14 cellular contexts compared by ENCODE assay signal in genomic region chr4:38832624-38833528, GRCh38. TPM values are rescaled to one million over a fixed set of nuclear protein-coding genes. Genes with fewer than 3 reads are reported as not detected.
DNase-seq lines count a peak whose midpoint lies in the region; ATAC-seq and TF ChIP-seq lines count a peak whose summit lies in the region.
"Had no signal": no experiment of that assay in that cellular context is flagged by ENCODE, and none has a peak within 500 bp of the region (broad histone marks: within the 10 kb centered on the region; RNA-seq: fewer than 3 reads in every experiment).

No MANE protein-coding gene starts in this region.

- H4K8ac ChIP-seq in neuronal stem cell (ENCODE audit: low read depth, low read length) = no peak overlapping the region

- H4K91ac ChIP-seq in neuronal stem cell (ENCODE audit: low read depth, low read length, poor library complexity) = no peak overlapping the region

- H3K27me3 Mint-ChIP-seq in dendritic cell treated with granulocyte-macrophage colony-stimulating factor and Interleukin-4, amounts not matched to agents 40 ng/mL and 50 ng/mL, for 4 days = no peaks in the 10 kb centered on the region
- H3K27me3 Mint-ChIP-seq: CD4-positive, CD25-positive, alpha-beta regulatory T cell had no signal

- no peak overlapping the region for H2BK15ac ChIP-seq in neuronal stem cell (ENCODE audit: low read length)

- peaks cover 33% of the 10 kb centered on the region for H3K4me1 Mint-ChIP-seq in dendritic cell treated with granulocyte-macrophage colony-stimulating factor and Interleukin-4, amounts not matched to agents 40 ng/mL and 50 ng/mL, for 4 days (ENCODE audit: low read depth)

- WGBS in neuronal stem cell (ENCODE audit: extremely low coverage in 2 of 2, insufficient read length in 2 of 2, insufficient replicate concordance in 1 of 2), 2 donors = no CpG with 5 or more reads among the region's 7 CpGs

- peak; percentile 41 for TF ChIP-seq CTCF in GM12874 (IDR thresholded peaks at IDR 0.05; ENCODE audit: insufficient read depth, low read depth, low read length)
- peak; percentile 11 for TF ChIP-seq CTCF in NB4 (IDR thresholded peaks at IDR 0.05; ENCODE audit: low read depth, low read length)

- peaks cover 30% of the 10 kb centered on the region for H3K9me3 Mint-ChIP-seq in dendritic cell treated with granulocyte-macrophage colony-stimulating factor and Interleukin-4, amounts not matched to agents 40 ng/mL and 50 ng/mL, for 4 days

- H3K27ac Mint-ChIP-seq in dendritic cell treated with granulocyte-macrophage colony-stimulating factor and Interleukin-4, amounts not matched to agents 40 ng/mL and 50 ng/mL, for 4 days = peak overlapping the region; percentile 52

- peak overlapping the region; percentile 32 for H3K18ac ChIP-seq in neuronal stem cell (ENCODE audit: low read length)

- intact Hi-C loops in dendritic cell treated with granulocyte-macrophage colony-stimulating factor and Interleukin-4, amounts not matched to agents 40 ng/mL and 50 ng/mL, for 4 days (cut with micrococcal nuclease) = no loop called here

- H3K9me3 ChIP-seq in neuronal stem cell (replicated peaks in 1 of 2; ENCODE audit: control insufficient read depth in 2 of 2, insufficient read depth in 1 of 2, low read depth in 1 of 2, low read length in 2 of 2) = no peaks in the 10 kb centered on the region

- H3K14ac ChIP-seq in neuronal stem cell (ENCODE audit: low read length) = no peak overlapping the region

- H3K4me3 Mint-ChIP-seq in dendritic cell treated with granulocyte-macrophage colony-stimulating factor and Interleukin-4, amounts not matched to agents 40 ng/mL and 50 ng/mL, for 4 days = no peak overlapping the region
- H3K4me3 Mint-ChIP-seq: CD4-positive, CD25-positive, alpha-beta regulatory T cell had no signal

- TF ChIP-seq POLR2A in NB4 (IDR thresholded peaks at IDR 0.05; ENCODE audit: extremely low read depth, insufficient read length) = no peak

- no peak overlapping the region for H3K4me2 ChIP-seq in neuronal stem cell (ENCODE audit: insufficient read depth, low read length, poor library complexity, severe bottlenecking)

- H3K23ac ChIP-seq in neuronal stem cell (ENCODE audit: low read depth, low read length, poor library complexity) = no peak overlapping the region

- H3K79me1 ChIP-seq in neuronal stem cell (ENCODE audit: low read depth, low read length) = no peaks in the 10 kb centered on the region

- H3K9ac ChIP-seq in neuronal stem cell (ENCODE audit: low read depth, low read length, poor library complexity) = no peak overlapping the region

- ATAC-seq in GM18907 (IDR thresholded peaks at IDR 0.05; ENCODE audit: unreplicated experiment) (no peak), HG02588 (IDR thresholded peaks at IDR 0.05; ENCODE audit: unreplicated experiment) (no peak), GM19351 (IDR thresholded peaks at IDR 0.05; ENCODE audit: unreplicated experiment) (no peak)
- ATAC-seq in stimulated activated naive CD8-positive, alpha-beta T cell treated with anti-CD3 and anti-CD28 coated beads, Interleukin-15, Interleukin-2, amounts not matched to agents 100 U/mL and 50 U/mL, for 24 hours = no peak

- no peak overlapping the region for H2BK12ac ChIP-seq in neuronal stem cell (ENCODE audit: low read length)

- H3K4me1 ChIP-seq in neuronal stem cell (ENCODE audit: control insufficient read depth in 2 of 2, insufficient read depth in 1 of 2, low read depth in 1 of 2, low read length in 2 of 2) = no peaks in the 10 kb centered on the region
- H3K4me1 ChIP-seq: colonic mucosa had no signal

- no peak overlapping the region for H2BK5ac ChIP-seq in neuronal stem cell (ENCODE audit: low read length)

- no peak overlapping the region for H3K4me3 ChIP-seq in NB4 (ENCODE audit: low read depth, low read length)
- H3K4me3 ChIP-seq in neuronal stem cell (ENCODE audit: low read length in 2 of 2) = no peak overlapping the region
- H3K4me3 ChIP-seq: adrenal gland, colonic mucosa had no signal

- no peak overlapping the region for H3K4ac ChIP-seq in neuronal stem cell (ENCODE audit: low read length)

- H2BK120ac ChIP-seq in neuronal stem cell (ENCODE audit: low read depth, low read length) = no peak overlapping the region

- H3K27me3 ChIP-seq in neuronal stem cell (ENCODE audit: control insufficient read depth in 3 of 3, insufficient read depth in 3 of 3, low read depth in 1 of 3, low read length in 3 of 3) = no peaks in the 10 kb centered on the region
- H3K27me3 ChIP-seq: adrenal gland, colonic mucosa had no signal

- no peak overlapping the region for H2AFZ ChIP-seq in neuronal stem cell (ENCODE audit: low read length)

- DNase-seq in NB4 (ENCODE audit: low read depth) = no peak
- DNase-seq in neuronal stem cell (ENCODE audit: low spot score) = no peak
- DNase-seq in stimulated activated naive CD8-positive, alpha-beta T cell treated with anti-CD3 and anti-CD28 coated beads, Interleukin-15, Interleukin-2, amounts not matched to agents 100 U/mL and 50 U/mL, for 24 hours = no peak
- DNase-seq: activated CD4-positive, CD25-positive, alpha-beta regulatory T cell; adrenal gland; CD4-positive, CD25-positive, alpha-beta regulatory T cell; colonic mucosa; mammary epithelial cell; NCI-H1048 had no signal

- H3K36me3 Mint-ChIP-seq in dendritic cell treated with granulocyte-macrophage colony-stimulating factor and Interleukin-4, amounts not matched to agents 40 ng/mL and 50 ng/mL, for 4 days (ENCODE audit: low read depth) = peaks cover 62% of the 10 kb centered on the region

- no peaks in the 10 kb centered on the region for H3K36me3 ChIP-seq in neuronal stem cell (replicated peaks in 1 of 2; ENCODE audit: control insufficient read depth in 2 of 2, insufficient read depth in 2 of 2, low read length in 2 of 2)
- H3K36me3 ChIP-seq: adrenal gland, colonic mucosa had no signal

- no peak overlapping the region for H2AK5ac ChIP-seq in neuronal stem cell (ENCODE audit: low read depth, low read length)

- no peak overlapping the region for H3K27ac ChIP-seq in neuronal stem cell (replicated peaks; ENCODE audit: low read length)
- H3K27ac ChIP-seq: adrenal gland, colonic mucosa had no signal

RNA-seq across cellular contexts. Expression of gene TLR6, which starts 23.7 kb away (rescaled TPM):
- polyA plus RNA-seq in neuronal stem cell (2013, experiment 1 of 2) = 0.01 TPM
- 0.01 TPM for polyA plus RNA-seq in neuronal stem cell (2013, experiment 2 of 2)

RNA-seq across cellular contexts. Expression of gene TLR1, which starts 28.3 kb away (rescaled TPM):
- polyA plus RNA-seq in neuronal stem cell (2013, experiment 1 of 2) = not detected
- polyA plus RNA-seq in neuronal stem cell (2013, experiment 2 of 2) = 0.04 TPM

RNA-seq across cellular contexts. Expression of gene FAM114A1, which starts 34.7 kb away (rescaled TPM):
- polyA plus RNA-seq in neuronal stem cell (2013, experiment 1 of 2) = 6.7 TPM
- polyA plus RNA-seq in neuronal stem cell (2013, experiment 2 of 2) = 8.1 TPM
- polyA plus RNA-seq: CD4-positive, CD25-positive, alpha-beta regulatory T cell had no signal

RNA-seq across cellular contexts. Expression of gene TLR10, which starts 50.1 kb away (rescaled TPM):
- not detected for polyA plus RNA-seq in neuronal stem cell (2013, experiment 1 of 2)
- polyA plus RNA-seq in neuronal stem cell (2013, experiment 2 of 2) = not detected
- polyA plus RNA-seq: mammary epithelial cell had no signal
